Comparison of ENCODE assay signal across 27 cellular contexts in the genomic region with DNA sequence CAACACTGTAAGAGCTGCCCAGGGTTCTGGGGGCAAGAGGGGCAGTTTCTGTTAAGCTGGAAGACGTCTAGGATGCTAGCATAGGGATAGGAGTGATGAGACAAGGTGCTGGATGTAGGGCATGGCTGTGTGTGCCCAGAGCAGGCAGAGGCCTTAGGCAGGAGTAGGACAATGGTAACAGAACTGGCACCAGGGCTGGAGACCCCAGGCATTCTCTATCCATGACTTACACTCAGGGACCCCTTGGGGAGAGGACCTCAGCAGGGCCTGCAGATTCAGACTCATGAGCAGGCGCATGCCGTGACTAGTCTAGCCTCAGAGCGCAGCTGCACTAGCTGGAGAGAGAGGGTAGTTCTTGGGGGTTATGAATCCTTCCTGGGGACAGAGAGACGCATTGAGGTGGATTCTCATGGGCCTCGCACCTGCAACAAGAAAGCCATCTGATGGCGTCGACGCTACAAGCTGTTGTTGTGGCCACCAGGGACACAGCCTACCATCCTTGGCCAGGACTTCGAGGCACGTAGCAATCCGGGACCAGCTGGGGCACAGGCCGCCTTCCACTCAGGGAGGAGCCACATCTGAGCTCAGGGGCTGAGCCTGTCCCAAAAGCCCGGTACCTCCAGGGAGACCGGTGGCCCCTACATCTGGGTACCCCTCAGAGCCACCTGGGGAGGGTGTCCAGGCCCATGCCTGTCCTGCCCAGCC.
"Had no signal": no experiment of that assay in that cellular context is flagged by ENCODE, and none has a peak within 500 bp of the region (broad histone marks: within the 10 kb centered on the region; RNA-seq: fewer than 3 reads in every experiment).

No MANE protein-coding gene starts in this region.

- H3K4me1 Mint-ChIP-seq: activated B cell treated with CpG ODN at 0.5 μM for 24 hours; activated CD8-positive, alpha-beta memory T cell treated with anti-CD3 and anti-CD28 coated beads, Interleukin-2, amount 10 ng/mL, durations not matched to agents 7 days and 5 days; naive thymus-derived CD4-positive, alpha-beta T cell; stimulated activated memory B cell treated with anti-CD40 and anti-IgM and Interleukin-4, amounts not matched to agents 10 μg/mL and 1 μg/mL and 100 μg/mL, for 72 hours; T-cell had no signal

- ATAC-seq: activated CD8-positive, alpha-beta memory T cell treated with anti-CD3 and anti-CD28 coated beads, Interleukin-2, amount 10 ng/mL, durations not matched to agents 7 days and 5 days; activated CD8-positive, alpha-beta T cell treated with anti-CD3 and anti-CD28 coated beads for 36 hours; left ventricle myocardium superior; naive thymus-derived CD4-positive, alpha-beta T cell; pancreas; psoas muscle; stimulated activated memory B cell treated with anti-CD40 and anti-IgM and Interleukin-4, amounts not matched to agents 10 μg/mL and 1 μg/mL and 100 μg/mL, for 72 hours; T-cell had no signal

- H3K27me3 ChIP-seq: ascending aorta, cardiac muscle cell, esophagus squamous epithelium, pancreas, tibial nerve had no signal

- H3K4me1 ChIP-seq: ascending aorta, esophagus squamous epithelium, pancreas, psoas muscle, tibial nerve had no signal

- H3K27ac Mint-ChIP-seq: activated B cell treated with CpG ODN at 0.5 μM for 24 hours; activated CD8-positive, alpha-beta memory T cell treated with anti-CD3 and anti-CD28 coated beads, Interleukin-2, amount 10 ng/mL, durations not matched to agents 7 days and 5 days; activated CD8-positive, alpha-beta T cell treated with anti-CD3 and anti-CD28 coated beads for 36 hours; activated naive CD8-positive, alpha-beta T cell; naive thymus-derived CD4-positive, alpha-beta T cell; stimulated activated memory B cell treated with anti-CD40 and anti-IgM and Interleukin-4, amounts not matched to agents 10 μg/mL and 1 μg/mL and 100 μg/mL, for 72 hours; T-cell had no signal

- H3K4me2 ChIP-seq: smooth muscle cell had no signal

- H3K27me3 Mint-ChIP-seq: activated B cell treated with CpG ODN at 0.5 μM for 24 hours; activated CD8-positive, alpha-beta memory T cell treated with anti-CD3 and anti-CD28 coated beads, Interleukin-2, amount 10 ng/mL, durations not matched to agents 7 days and 5 days; activated CD8-positive, alpha-beta T cell treated with anti-CD3 and anti-CD28 coated beads for 36 hours; stimulated activated memory B cell treated with anti-CD40 and anti-IgM and Interleukin-4, amounts not matched to agents 10 μg/mL and 1 μg/mL and 100 μg/mL, for 72 hours had no signal

- H3K4me3 Mint-ChIP-seq: activated B cell treated with CpG ODN at 0.5 μM for 24 hours; activated CD8-positive, alpha-beta memory T cell treated with anti-CD3 and anti-CD28 coated beads, Interleukin-2, amount 10 ng/mL, durations not matched to agents 7 days and 5 days; activated CD8-positive, alpha-beta T cell treated with anti-CD3 and anti-CD28 coated beads for 36 hours; activated naive CD8-positive, alpha-beta T cell; brain; naive thymus-derived CD4-positive, alpha-beta T cell; stimulated activated memory B cell treated with anti-CD40 and anti-IgM and Interleukin-4, amounts not matched to agents 10 μg/mL and 1 μg/mL and 100 μg/mL, for 72 hours; T-cell had no signal

- H3K36me3 Mint-ChIP-seq: activated CD8-positive, alpha-beta memory T cell treated with anti-CD3 and anti-CD28 coated beads, Interleukin-2, amount 10 ng/mL, durations not matched to agents 7 days and 5 days; activated naive CD8-positive, alpha-beta T cell; stimulated activated memory B cell treated with anti-CD40 and anti-IgM and Interleukin-4, amounts not matched to agents 10 μg/mL and 1 μg/mL and 100 μg/mL, for 72 hours; T-cell had no signal

- DNase-seq: activated B cell treated with CpG ODN at 0.5 μM for 24 hours; activated CD4-positive, alpha-beta T cell treated with anti-CD3 and anti-CD28 coated beads, Interleukin-2, amount 50 U/mL, for 1 hour; activated CD8-positive, alpha-beta memory T cell treated with anti-CD3 and anti-CD28 coated beads, Interleukin-2, amount 10 ng/mL, durations not matched to agents 7 days and 5 days; activated CD8-positive, alpha-beta T cell treated with anti-CD3 and anti-CD28 coated beads for 36 hours; activated effector memory CD4-positive, alpha-beta T cell treated with Interleukin-2 at 50 U/mL for 16 hours; activated naive CD4-positive, alpha-beta T cell treated with Interleukin-2 at 50 U/mL for 16 hours; activated T-cell treated with anti-CD3 and anti-CD28 coated beads for 4 hours; esophagus squamous epithelium; foreskin melanocyte; left ventricle myocardium superior; mammary epithelial cell; midbrain; naive thymus-derived CD4-positive, alpha-beta T cell; pancreas; psoas muscle; stimulated activated CD4-positive, alpha-beta T cell treated with anti-CD3 and anti-CD28 coated beads, Interleukin-1b, Interleukin-23, amount 100 ng/mL, for 48 hours; stimulated activated CD4-positive, alpha-beta T cell treated with anti-CD3 and anti-CD28 coated beads, Interleukin-4, amount 100 ng/mL, for 4 hours; stimulated activated CD8-positive, alpha-beta memory T cell treated with anti-CD3 and anti-CD28 coated beads, Interleukin-4, amount 100 ng/mL, for 48 hours; T-cell had no signal

- H3K27ac ChIP-seq: ascending aorta, cardiac muscle cell, epithelial cell of prostate, esophagus squamous epithelium, pancreas, psoas muscle, tibial nerve had no signal
